In the genomic region with DNA sequence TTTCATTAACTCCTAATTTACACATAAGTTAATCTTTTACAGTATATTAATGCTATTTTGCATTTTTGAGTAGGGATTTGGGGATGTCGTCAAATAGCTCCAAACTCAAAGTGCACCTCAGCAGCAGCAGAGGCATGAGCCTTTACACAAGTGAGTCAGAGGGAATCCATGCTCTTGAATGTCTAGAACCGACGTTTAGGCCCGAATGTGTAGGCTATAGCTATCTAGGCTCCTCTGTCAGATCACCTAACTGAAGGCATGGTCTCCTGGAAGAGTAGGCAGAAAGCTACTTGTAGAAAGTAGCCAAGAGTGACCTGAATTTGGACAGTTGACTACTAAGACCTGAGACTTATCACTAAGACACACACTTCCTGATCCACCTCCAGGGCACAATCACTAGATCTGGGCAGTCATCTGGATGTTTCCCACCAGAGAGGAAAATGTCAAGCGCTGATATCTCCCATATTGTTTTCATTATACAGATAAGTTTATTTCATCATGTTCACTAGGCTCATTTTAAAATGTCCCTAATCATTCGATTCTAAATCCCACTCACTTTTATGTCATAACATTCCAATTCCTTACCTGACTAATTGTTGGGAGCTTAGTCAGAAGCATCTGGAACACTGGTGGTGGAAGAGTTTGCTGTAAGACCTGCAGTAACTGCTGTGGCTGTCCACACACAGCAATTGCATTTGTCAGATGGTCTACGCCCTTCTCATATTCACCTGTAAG, we compare ENCODE assay signal across 1 cellular context.
TF ChIP-seq lines count a peak whose summit lies in the region.

No MANE protein-coding gene starts in this region.

TF ChIP-seq in SK-N-SH, 30 proteins besides CTCF, POLR2A, EP300 and RAD21:
- TF ChIP-seq EZH2phosphoT487 (IDR thresholded peaks at IDR 0.05; ENCODE audit: borderline replicate concordance, low read depth) (no peak), MEF2A (IDR thresholded peaks at IDR 0.05; ENCODE audit: borderline replicate concordance, low read depth) (no peak), SIN3A (IDR thresholded peaks at IDR 0.05; ENCODE audit: borderline replicate concordance, low read depth, low read length) (no peak), FOXJ3 (CRISPR knock-in tag; IDR thresholded peaks at IDR 0.05) (0 out of 2 replicates have a peak, but pooled peaks have one; percentile 23), POLR2AphosphoS5 (IDR thresholded peaks at IDR 0.05; ENCODE audit: low read depth, low read length) (no peak), GATA2 (CRISPR knock-in tag; IDR thresholded peaks at IDR 0.05) (peak; percentile 76), TCF12 (IDR thresholded peaks at IDR 0.05) (peak; percentile 29; the same call in 1 of the 2 replicates), NRF1 (IDR thresholded peaks at IDR 0.05; ENCODE audit: low read depth, low read length) (no peak), FOXM1 (IDR thresholded peaks at IDR 0.05; ENCODE audit: low read depth) (no peak), MXI1 (IDR thresholded peaks at IDR 0.05; ENCODE audit: low read depth, low read length) (0 out of 2 replicates have a peak, but pooled peaks have one; percentile 20), GABPA (IDR thresholded peaks at IDR 0.05; ENCODE audit: low read depth) (no peak), TAF1 (IDR thresholded peaks at IDR 0.05; ENCODE audit: borderline replicate concordance, low read depth, low read length) (no peak), ELF1 (IDR thresholded peaks at IDR 0.05) (no peak), RFX5 (IDR thresholded peaks at IDR 0.05; ENCODE audit: low read length) (no peak), RCOR1 (IDR thresholded peaks at IDR 0.05; ENCODE audit: low read length) (0 out of 2 replicates have a peak, but pooled peaks have one; percentile 19), JUND (IDR thresholded peaks at IDR 0.05) (no peak), SMC3 (IDR thresholded peaks at IDR 0.05; ENCODE audit: low read depth, low read length) (no peak), CHD2 (IDR thresholded peaks at IDR 0.05; ENCODE audit: low read length, partially characterized antibody) (peak; percentile 32), YY1 (IDR thresholded peaks at IDR 0.05; ENCODE audit: low read depth) (no peak), TEAD4 (IDR thresholded peaks at IDR 0.05; ENCODE audit: borderline replicate concordance, insufficient read depth) (no peak)
- TF ChIP-seq, protein P1, sequence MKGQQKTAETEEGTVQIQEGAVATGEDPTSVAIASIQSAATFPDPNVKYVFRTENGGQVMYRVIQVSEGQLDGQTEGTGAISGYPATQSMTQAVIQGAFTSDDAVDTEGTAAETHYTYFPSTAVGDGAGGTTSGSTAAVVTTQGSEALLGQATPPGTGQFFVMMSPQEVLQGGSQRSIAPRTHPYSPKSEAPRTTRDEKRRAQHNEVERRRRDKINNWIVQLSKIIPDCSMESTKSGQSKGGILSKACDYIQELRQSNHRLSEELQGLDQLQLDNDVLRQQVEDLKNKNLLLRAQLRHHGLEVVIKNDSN (IDR thresholded peaks at IDR 0.05; ENCODE audit: borderline replicate concordance, low read depth) = no peak
- TF ChIP-seq, protein P2, sequence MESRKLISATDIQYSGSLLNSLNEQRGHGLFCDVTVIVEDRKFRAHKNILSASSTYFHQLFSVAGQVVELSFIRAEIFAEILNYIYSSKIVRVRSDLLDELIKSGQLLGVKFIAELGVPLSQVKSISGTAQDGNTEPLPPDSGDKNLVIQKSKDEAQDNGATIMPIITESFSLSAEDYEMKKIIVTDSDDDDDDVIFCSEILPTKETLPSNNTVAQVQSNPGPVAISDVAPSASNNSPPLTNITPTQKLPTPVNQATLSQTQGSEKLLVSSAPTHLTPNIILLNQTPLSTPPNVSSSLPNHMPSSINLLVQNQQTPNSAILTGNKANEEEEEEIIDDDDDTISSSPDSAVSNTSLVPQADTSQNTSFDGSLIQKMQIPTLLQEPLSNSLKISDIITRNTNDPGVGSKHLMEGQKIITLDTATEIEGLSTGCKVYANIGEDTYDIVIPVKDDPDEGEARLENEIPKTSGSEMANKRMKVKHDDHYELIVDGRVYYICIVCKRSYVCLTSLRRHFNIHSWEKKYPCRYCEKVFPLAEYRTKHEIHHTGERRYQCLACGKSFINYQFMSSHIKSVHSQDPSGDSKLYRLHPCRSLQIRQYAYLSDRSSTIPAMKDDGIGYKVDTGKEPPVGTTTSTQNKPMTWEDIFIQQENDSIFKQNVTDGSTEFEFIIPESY (IDR thresholded peaks at IDR 0.05; ENCODE audit: borderline replicate concordance, low read depth) = no peak
- TF ChIP-seq, protein P3, sequence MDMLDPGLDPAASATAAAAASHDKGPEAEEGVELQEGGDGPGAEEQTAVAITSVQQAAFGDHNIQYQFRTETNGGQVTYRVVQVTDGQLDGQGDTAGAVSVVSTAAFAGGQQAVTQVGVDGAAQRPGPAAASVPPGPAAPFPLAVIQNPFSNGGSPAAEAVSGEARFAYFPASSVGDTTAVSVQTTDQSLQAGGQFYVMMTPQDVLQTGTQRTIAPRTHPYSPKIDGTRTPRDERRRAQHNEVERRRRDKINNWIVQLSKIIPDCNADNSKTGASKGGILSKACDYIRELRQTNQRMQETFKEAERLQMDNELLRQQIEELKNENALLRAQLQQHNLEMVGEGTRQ (IDR thresholded peaks at IDR 0.05; ENCODE audit: borderline replicate concordance, low read depth, low read length) = no peak
- TF ChIP-seq, protein P4, sequence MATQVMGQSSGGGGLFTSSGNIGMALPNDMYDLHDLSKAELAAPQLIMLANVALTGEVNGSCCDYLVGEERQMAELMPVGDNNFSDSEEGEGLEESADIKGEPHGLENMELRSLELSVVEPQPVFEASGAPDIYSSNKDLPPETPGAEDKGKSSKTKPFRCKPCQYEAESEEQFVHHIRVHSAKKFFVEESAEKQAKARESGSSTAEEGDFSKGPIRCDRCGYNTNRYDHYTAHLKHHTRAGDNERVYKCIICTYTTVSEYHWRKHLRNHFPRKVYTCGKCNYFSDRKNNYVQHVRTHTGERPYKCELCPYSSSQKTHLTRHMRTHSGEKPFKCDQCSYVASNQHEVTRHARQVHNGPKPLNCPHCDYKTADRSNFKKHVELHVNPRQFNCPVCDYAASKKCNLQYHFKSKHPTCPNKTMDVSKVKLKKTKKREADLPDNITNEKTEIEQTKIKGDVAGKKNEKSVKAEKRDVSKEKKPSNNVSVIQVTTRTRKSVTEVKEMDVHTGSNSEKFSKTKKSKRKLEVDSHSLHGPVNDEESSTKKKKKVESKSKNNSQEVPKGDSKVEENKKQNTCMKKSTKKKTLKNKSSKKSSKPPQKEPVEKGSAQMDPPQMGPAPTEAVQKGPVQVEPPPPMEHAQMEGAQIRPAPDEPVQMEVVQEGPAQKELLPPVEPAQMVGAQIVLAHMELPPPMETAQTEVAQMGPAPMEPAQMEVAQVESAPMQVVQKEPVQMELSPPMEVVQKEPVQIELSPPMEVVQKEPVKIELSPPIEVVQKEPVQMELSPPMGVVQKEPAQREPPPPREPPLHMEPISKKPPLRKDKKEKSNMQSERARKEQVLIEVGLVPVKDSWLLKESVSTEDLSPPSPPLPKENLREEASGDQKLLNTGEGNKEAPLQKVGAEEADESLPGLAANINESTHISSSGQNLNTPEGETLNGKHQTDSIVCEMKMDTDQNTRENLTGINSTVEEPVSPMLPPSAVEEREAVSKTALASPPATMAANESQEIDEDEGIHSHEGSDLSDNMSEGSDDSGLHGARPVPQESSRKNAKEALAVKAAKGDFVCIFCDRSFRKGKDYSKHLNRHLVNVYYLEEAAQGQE (IDR thresholded peaks at IDR 0.05; ENCODE audit: low read depth, low read length) = no peak
